Comparison of ENCODE assay signal across 10 cellular contexts in genomic region chr7:54933610-54934009, GRCh38.
A peak's percentile ranks its signal among the peaks of the same experiment; 100 is the strongest.
DNase-seq lines count a peak whose midpoint lies in the region; ATAC-seq and TF ChIP-seq lines count a peak whose summit lies in the region.
"Had no signal": no experiment of that assay in that cellular context is flagged by ENCODE, and none has a peak within 500 bp of the region (broad histone marks: within the 10 kb centered on the region; RNA-seq: fewer than 3 reads in every experiment).

No MANE protein-coding gene starts in this region.

- H3K4me1 ChIP-seq in rectal smooth muscle tissue (ENCODE audit: control insufficient read depth, insufficient read depth, low read length) = peaks cover 7% of the 10 kb centered on the region

- H3K4me3 ChIP-seq in iPS-11a (ENCODE audit: low read depth, low read length) = peak overlapping the region; percentile 28
- H3K4me3 ChIP-seq in rectal smooth muscle tissue (ENCODE audit: low read length) = peak overlapping the region; percentile 58

- H3K9me3 Mint-ChIP-seq in Calu3 (ENCODE audit: low read depth, unreplicated experiment) = peaks cover 13% of the 10 kb centered on the region
- peaks cover 7% of the 10 kb centered on the region for H3K9me3 Mint-ChIP-seq in activated T-helper 17 cell treated with anti-CD3 and anti-CD28 coated beads, Interleukin-2, amount 50 U/mL, for 72 hours

- no peak overlapping the region for H3K9ac ChIP-seq in rectal smooth muscle tissue (ENCODE audit: low read length)

- CTCF ChIA-PET in Calu3 (lab: Charles Lee) = no interaction called here

- no peak for ATAC-seq in activated T-helper 17 cell treated with anti-CD3 and anti-CD28 coated beads, Interleukin-2, amount 50 U/mL, for 72 hours (replicated peaks)
- ATAC-seq in GM18858 (IDR thresholded peaks at IDR 0.05; ENCODE audit: unreplicated experiment) (no peak), GM19455 (IDR thresholded peaks at IDR 0.05; ENCODE audit: unreplicated experiment) (no peak)

- BruUV-seq in Calu3 (replicated peaks; lab: Mats Ljungman, UMichigan) = no TSS peak

- no peaks in the 10 kb centered on the region for H3K27me3 Mint-ChIP-seq in Calu3 (ENCODE audit: unreplicated experiment)
- H3K27me3 Mint-ChIP-seq in activated T-helper 17 cell treated with anti-CD3 and anti-CD28 coated beads, Interleukin-2, amount 50 U/mL, for 72 hours = peaks cover 57% of the 10 kb centered on the region

- H3K36me3 Mint-ChIP-seq in Calu3 (ENCODE audit: insufficient read depth, unreplicated experiment) = peaks cover 12% of the 10 kb centered on the region
- H3K36me3 Mint-ChIP-seq in activated T-helper 17 cell treated with anti-CD3 and anti-CD28 coated beads, Interleukin-2, amount 50 U/mL, for 72 hours (ENCODE audit: low read depth) = no peaks in the 10 kb centered on the region

- no peaks in the 10 kb centered on the region for H3K27me3 ChIP-seq in rectal smooth muscle tissue (ENCODE audit: control insufficient read depth, insufficient read depth, low read length)

- intact Hi-C loops in Calu3 (cut with micrococcal nuclease; ENCODE audit: unreplicated experiment) = loop anchor here (5.0 kb wide), 1 partner anchor 89 kb away; no protein-coding TSS in a partner anchor

- H3K27ac Mint-ChIP-seq in Calu3 (ENCODE audit: unreplicated experiment) = peak overlapping the region; percentile 73
- no peak overlapping the region for H3K27ac Mint-ChIP-seq in activated T-helper 17 cell treated with anti-CD3 and anti-CD28 coated beads, Interleukin-2, amount 50 U/mL, for 72 hours

- peak overlapping the region; percentile 88 for H3K4me3 Mint-ChIP-seq in Calu3 (ENCODE audit: low read depth, unreplicated experiment)
- peak overlapping the region; percentile 15 for H3K4me3 Mint-ChIP-seq in activated T-helper 17 cell treated with anti-CD3 and anti-CD28 coated beads, Interleukin-2, amount 50 U/mL, for 72 hours

- H3K36me3 ChIP-seq in rectal smooth muscle tissue (ENCODE audit: control insufficient read depth, insufficient read depth, low read length) = no peaks in the 10 kb centered on the region

- H3K4me1 Mint-ChIP-seq in Calu3 (ENCODE audit: low read depth, unreplicated experiment) = peaks cover 16% of the 10 kb centered on the region
- H3K4me1 Mint-ChIP-seq in activated T-helper 17 cell treated with anti-CD3 and anti-CD28 coated beads, Interleukin-2, amount 50 U/mL, for 72 hours = peaks cover 4% of the 10 kb centered on the region

- H3K27ac ChIP-seq in rectal smooth muscle tissue (ENCODE audit: low read depth, low read length) = no peak overlapping the region

- no peak for DNase-seq in Calu3
- no peak for DNase-seq in AG08396 (ENCODE audit: low spot score)
- DNase-seq in NOMO-1 (lab: John Stamatoyannopoulos, UW; ENCODE audit: unreplicated experiment in 2 of 2) = no peak
- DNase-seq: NCI-H1048; stimulated activated CD4-positive, alpha-beta T cell treated with anti-CD3 and anti-CD28 coated beads, Interleukin-4, amount 100 ng/mL, for 4 hours had no signal

- no peak for TF ChIP-seq CTCF in Calu3 (IDR thresholded peaks at IDR 0.05; ENCODE audit: unreplicated experiment)
